ENCODE assay signal across 9 cellular contexts in genomic region chr7:50262916-50263690, GRCh38. TPM values are rescaled to one million over a fixed set of nuclear protein-coding genes. Genes with fewer than 3 reads are reported as not detected.
DNase-seq lines count a peak whose midpoint lies in the region; ATAC-seq and TF ChIP-seq lines count a peak whose summit lies in the region.
"Had no signal": no experiment of that assay in that cellular context is flagged by ENCODE, and none has a peak within 500 bp of the region (broad histone marks: within the 10 kb centered on the region; RNA-seq: fewer than 3 reads in every experiment).

No MANE protein-coding gene starts in this region.

- no peaks in the 10 kb centered on the region for H3K9me3 ChIP-seq in KOPT-K1 (ENCODE audit: insufficient read depth, low read length, poor library complexity, severe bottlenecking)

- no peak overlapping the region for H3K4me3 Mint-ChIP-seq in dendritic cell treated with granulocyte-macrophage colony-stimulating factor and Interleukin-4, amounts not matched to agents 40 ng/mL and 50 ng/mL, for 4 days
- no peak overlapping the region for H3K4me3 Mint-ChIP-seq in endothelial cell (ENCODE audit: unreplicated experiment)

- TF ChIP-seq CTCF in GM13977 (IDR thresholded peaks at IDR 0.05; ENCODE audit: extremely low read depth, insufficient read depth, missing control alignments): no peak
- no peak for TF ChIP-seq CTCF in endothelial cell (IDR thresholded peaks at IDR 0.05; ENCODE audit: unreplicated experiment)

- H3K27me3 Mint-ChIP-seq in dendritic cell treated with granulocyte-macrophage colony-stimulating factor and Interleukin-4, amounts not matched to agents 40 ng/mL and 50 ng/mL, for 4 days: no peaks in the 10 kb centered on the region
- no peaks in the 10 kb centered on the region for H3K27me3 Mint-ChIP-seq in endothelial cell (ENCODE audit: unreplicated experiment)

- peak overlapping the region; percentile 57 for H3K27ac Mint-ChIP-seq in dendritic cell treated with granulocyte-macrophage colony-stimulating factor and Interleukin-4, amounts not matched to agents 40 ng/mL and 50 ng/mL, for 4 days
- H3K27ac Mint-ChIP-seq in endothelial cell (ENCODE audit: unreplicated experiment): no peak overlapping the region

- DNase-seq in GM13977 (ENCODE audit: low spot score) (peak; percentile 32), NCI-H2196 treated with DMSO at 0.1 percent for 48 hours (lab: John Stamatoyannopoulos, UW; ENCODE audit: unreplicated experiment) (no peak), left ventricle myocardium superior (no peak), mucosa of gallbladder (ENCODE audit: low spot score) (no peak), endothelial cell (ENCODE audit: low spot score) (no peak)

- no peaks in the 10 kb centered on the region for H3K36me3 ChIP-seq in KOPT-K1 (ENCODE audit: insufficient read depth, low read length)

- no peaks in the 10 kb centered on the region for H3K9me3 Mint-ChIP-seq in dendritic cell treated with granulocyte-macrophage colony-stimulating factor and Interleukin-4, amounts not matched to agents 40 ng/mL and 50 ng/mL, for 4 days
- H3K9me3 Mint-ChIP-seq in endothelial cell (ENCODE audit: unreplicated experiment): no peaks in the 10 kb centered on the region

- H3K36me3 Mint-ChIP-seq in dendritic cell treated with granulocyte-macrophage colony-stimulating factor and Interleukin-4, amounts not matched to agents 40 ng/mL and 50 ng/mL, for 4 days (ENCODE audit: low read depth): no peaks in the 10 kb centered on the region
- H3K36me3 Mint-ChIP-seq in endothelial cell (ENCODE audit: low read depth, unreplicated experiment): no peaks in the 10 kb centered on the region

- peak overlapping the region; percentile 98 for H3K27ac ChIP-seq in KOPT-K1 (ENCODE audit: low read depth, low read length, poor library complexity, severe bottlenecking)

- peak; percentile 60 for ATAC-seq in GM21619 (IDR thresholded peaks at IDR 0.05; ENCODE audit: unreplicated experiment)
- ATAC-seq in left ventricle myocardium superior: no peak
- ATAC-seq: HCT116 had no signal

- intact Hi-C loops in dendritic cell treated with granulocyte-macrophage colony-stimulating factor and Interleukin-4, amounts not matched to agents 40 ng/mL and 50 ng/mL, for 4 days (cut with micrococcal nuclease): loop anchor here (5.0 kb wide), 1 partner anchor 36 kb away; no protein-coding TSS in a partner anchor
- intact Hi-C loops in left ventricle myocardium superior (cut with micrococcal nuclease): no loop called here

- in situ Hi-C loops in GM13977 (cut with MboI; ENCODE audit: low pct_unique_long_range_greater_than_20kb, low sequenced_read_pairs, unreplicated experiment): no loop called here

- H3K4me1 Mint-ChIP-seq in dendritic cell treated with granulocyte-macrophage colony-stimulating factor and Interleukin-4, amounts not matched to agents 40 ng/mL and 50 ng/mL, for 4 days (ENCODE audit: low read depth): peaks cover 62% of the 10 kb centered on the region
- H3K4me1 Mint-ChIP-seq in endothelial cell (ENCODE audit: unreplicated experiment): no peaks in the 10 kb centered on the region

RNA-seq across cellular contexts. Expression of gene IKZF1, which starts 41.4 kb away (rescaled TPM):
- total RNA-seq in left ventricle myocardium superior: 3.7 TPM
- 17.4 TPM for total RNA-seq in mucosa of gallbladder
- total RNA-seq in endothelial cell (ENCODE audit: unreplicated experiment): 3.1 TPM
